ENCODE assay signal across 9 cellular contexts in genomic region chr4:143911528-143912407, GRCh38. TPM values are rescaled to one million over a fixed set of nuclear protein-coding genes. Genes with fewer than 3 reads are reported as not detected.
DNase-seq lines count a peak whose midpoint lies in the region; ATAC-seq, FAIRE-seq and TF ChIP-seq lines count a peak whose summit lies in the region.
"Not testable (repeated sequence)": the region's sequence is repeated elsewhere in the genome, so short reads cannot be mapped to it uniquely, and the experiment has no call there.
"Had no signal": no experiment of that assay in that cellular context is flagged by ENCODE, and none has a peak within 500 bp of the region (broad histone marks: within the 10 kb centered on the region; RNA-seq: fewer than 3 reads in every experiment).

No MANE protein-coding gene starts in this region.

- peak overlapping the region; percentile 45 to 68 (median 46) for H3K4me3 ChIP-seq in breast epithelium
- peak overlapping the region; percentile 36 for H3K4me3 ChIP-seq in right cardiac atrium (ENCODE audit: low read length)
- H3K4me3 ChIP-seq in gastrocnemius medialis = peak overlapping the region; percentile 16 to 55 (median 36)
- H3K4me3 ChIP-seq in transverse colon = peak overlapping the region in 3 of 4 donors; percentile 8 to 43 (median 29)

- not testable (repeated sequence) for H3K36me3 ChIP-seq in breast epithelium, gastrocnemius medialis, transverse colon

- in situ Hi-C loops in gastrocnemius medialis (cut with MboI; ENCODE audit: low sequenced_read_pairs in 4 of 4); transverse colon (cut with MboI; ENCODE audit: low pct_ligation_motif_present in 1 of 4, low pct_unique_long_range_greater_than_20kb in 1 of 4, low sequenced_read_pairs in 3 of 4): not testable (repeated sequence)

- FAIRE-seq in GM12891 (lab: Jason Lieb, UNC) = peak; percentile 95

- not testable (repeated sequence) for DNase-seq in GM12891 (ENCODE audit: insufficient read length, low spot score); activated CD4-positive, alpha-beta T cell treated with anti-CD3 and anti-CD28 coated beads, Interleukin-2, amount 10 ng/mL, durations not matched to agents 7 days and 5 days; breast epithelium (ENCODE audit: low spot score in 2 of 2)
- DNase-seq in right cardiac atrium (peak; percentile 73 to 82 (median 81)), gastrocnemius medialis (peak in 1 of 2 donors; percentile 2), transverse colon (peak; percentile 15)

- peak overlapping the region; percentile 59 for H3K4me3 Mint-ChIP-seq in activated CD4-positive, alpha-beta T cell treated with anti-CD3 and anti-CD28 coated beads, Interleukin-2, amount 10 ng/mL, durations not matched to agents 7 days and 5 days

- not testable (repeated sequence) for H3K27me3 ChIP-seq in breast epithelium; right cardiac atrium (ENCODE audit: control insufficient read depth, insufficient read depth); gastrocnemius medialis; transverse colon

- TF ChIP-seq POLR2A in GM12891 (IDR thresholded peaks at IDR 0.05; ENCODE audit: low read depth, low read length) = 0 out of 2 replicates have a peak, but pooled peaks have one; percentile 30
- TF ChIP-seq POLR2A in breast epithelium (IDR thresholded peaks at IDR 0.05); gastrocnemius medialis (IDR thresholded peaks at IDR 0.05); transverse colon (IDR thresholded peaks at IDR 0.05): not testable (repeated sequence)

- CTCF ChIA-PET in activated CD4-positive, alpha-beta T cell treated with anti-CD3 and anti-CD28 coated beads, Interleukin-2, amount 10 ng/mL, durations not matched to agents 7 days and 5 days (lab: Charles Lee) = not testable (repeated sequence)

- intact Hi-C loops in breast epithelium (cut with DNase I; ENCODE audit: low total_unique reads); right cardiac atrium (cut with DNase I); gastrocnemius medialis (cut with DNase I; ENCODE audit: low total_unique reads); transverse colon (cut with DNase I; ENCODE audit: low total_unique reads): not testable (repeated sequence)

- H3K9me3 Mint-ChIP-seq in activated CD4-positive, alpha-beta T cell treated with anti-CD3 and anti-CD28 coated beads, Interleukin-2, amount 10 ng/mL, durations not matched to agents 7 days and 5 days = not testable (repeated sequence)

- WGBS in right cardiac atrium = 11% methylated on average over 59 of the region's 59 CpGs
- WGBS in transverse colon (ENCODE audit: low coverage in 1 of 2), 2 donors = 49% methylated on average over 59 of the region's 59 CpGs; no CpG with 5 or more reads in 1 of the 2 donors

- peak overlapping the region in 1 of 2 donors; percentile 85 for H3K27ac ChIP-seq in breast epithelium
- peak overlapping the region; percentile 19 for H3K27ac ChIP-seq in right cardiac atrium (ENCODE audit: low read length)
- H3K27ac ChIP-seq in gastrocnemius medialis = peak overlapping the region in 2 of 4 donors; percentile 35 to 46
- peak overlapping the region in 1 of 4 donors; percentile 45 for H3K27ac ChIP-seq in transverse colon

- H3K4me1 Mint-ChIP-seq in activated CD4-positive, alpha-beta T cell treated with anti-CD3 and anti-CD28 coated beads, Interleukin-2, amount 10 ng/mL, durations not matched to agents 7 days and 5 days = not testable (repeated sequence)

- H3K4me1 ChIP-seq in breast epithelium; right cardiac atrium (ENCODE audit: control insufficient read depth, insufficient read depth, low read length); gastrocnemius medialis; transverse colon: not testable (repeated sequence)

- H3K27ac Mint-ChIP-seq in activated CD4-positive, alpha-beta T cell treated with anti-CD3 and anti-CD28 coated beads, Interleukin-2, amount 10 ng/mL, durations not matched to agents 7 days and 5 days = not testable (repeated sequence)

- POLR2A ChIA-PET in activated CD4-positive, alpha-beta T cell treated with anti-CD3 and anti-CD28 coated beads, Interleukin-2, amount 10 ng/mL, durations not matched to agents 7 days and 5 days (lab: Charles Lee) = not testable (repeated sequence)

- TF ChIP-seq EP300 in transverse colon (IDR thresholded peaks at IDR 0.05; ENCODE audit: low read depth) = not testable (repeated sequence)

- ATAC-seq in GM21619 (IDR thresholded peaks at IDR 0.05; ENCODE audit: unreplicated experiment) (peak; percentile 64), HG03439 (IDR thresholded peaks at IDR 0.05; ENCODE audit: unreplicated experiment) (peak; percentile 83), right cardiac atrium (peak; percentile 85 to 92), gastrocnemius medialis (peak in 1 of 2 donors; percentile 39)

- not testable (repeated sequence) for TF ChIP-seq CTCF in breast epithelium (IDR thresholded peaks at IDR 0.05); gastrocnemius medialis (IDR thresholded peaks at IDR 0.05 in 4 of 5, conservative IDR thresholded peaks at IDR 0.05 in 1 of 5); transverse colon (IDR thresholded peaks at IDR 0.05)

- H3K9me3 ChIP-seq in breast epithelium; right cardiac atrium (ENCODE audit: control insufficient read depth, low read length); gastrocnemius medialis; transverse colon: not testable (repeated sequence)

- not testable (repeated sequence) for H3K36me3 Mint-ChIP-seq in activated CD4-positive, alpha-beta T cell treated with anti-CD3 and anti-CD28 coated beads, Interleukin-2, amount 10 ng/mL, durations not matched to agents 7 days and 5 days (ENCODE audit: low read depth)

- peaks cover 20% of the 10 kb centered on the region for H3K27me3 Mint-ChIP-seq in activated CD4-positive, alpha-beta T cell treated with anti-CD3 and anti-CD28 coated beads, Interleukin-2, amount 10 ng/mL, durations not matched to agents 7 days and 5 days

TF ChIP-seq in GM12891, 5 proteins besides CTCF, POLR2A, EP300 and RAD21:
- TF ChIP-seq TAF1 (IDR thresholded peaks at IDR 0.05; ENCODE audit: low read depth, low read length) = peak; percentile 44; the same call in 1 of the 2 replicates

RNA-seq across cellular contexts. Expression of gene GYPE, which starts 6.4 kb away (rescaled TPM):
- polyA plus RNA-seq in GM12891 (2012; ENCODE audit: low read depth, missing spikeins) = 2.6 TPM
- total RNA-seq in activated CD4-positive, alpha-beta T cell treated with anti-CD3 and anti-CD28 coated beads, Interleukin-2, amount 10 ng/mL, durations not matched to agents 7 days and 5 days = not detected
- total RNA-seq in breast epithelium (1 to 10 TPM in 1 of 3 donors, under 1 TPM in 2; 0.29 to 2.1 (median 0.66) TPM), right cardiac atrium (1 to 10 TPM in 3 of 4 donors, under 1 TPM in 1; 0.62 to 1.7 (median 1.0) TPM), gastrocnemius medialis (under 1 TPM in 1 of 4 donors, not detected in 3; 0.25 TPM), transverse colon (not detected)
- 1.1 TPM for polyA plus RNA-seq in right cardiac atrium
- total RNA-seq: dermis microvascular lymphatic vessel endothelial cell had no signal
